In the genomic region with DNA sequence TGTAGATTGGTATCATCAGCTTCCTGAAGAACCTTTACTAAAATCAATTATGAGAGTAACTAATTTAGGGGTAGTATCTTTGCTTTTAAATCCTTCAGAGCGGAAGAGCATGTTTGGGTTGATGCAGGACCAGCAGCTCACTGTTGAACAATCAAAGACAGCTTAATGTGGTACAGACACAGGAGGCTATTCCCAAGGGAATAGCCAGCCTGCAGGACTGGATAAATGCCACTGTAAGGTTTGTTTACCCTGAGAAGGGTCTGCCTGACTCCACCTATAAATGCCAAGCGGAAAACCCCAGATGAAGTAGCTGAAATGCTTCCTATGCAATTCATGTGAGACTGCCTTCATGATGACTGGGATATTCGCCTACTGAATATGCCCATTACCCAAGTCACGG, we compare ENCODE assay signal across 22 cellular contexts. TPM values are rescaled to one million over a fixed set of nuclear protein-coding genes. Genes with fewer than 3 reads are reported as not detected.
A peak's percentile ranks its signal among the peaks of the same experiment; 100 is the strongest.
DNase-seq lines count a peak whose midpoint lies in the region; ATAC-seq and TF ChIP-seq lines count a peak whose summit lies in the region.
"Had no signal": no experiment of that assay in that cellular context is flagged by ENCODE, and none has a peak within 500 bp of the region (broad histone marks: within the 10 kb centered on the region; RNA-seq: fewer than 3 reads in every experiment).

No MANE protein-coding gene starts in this region.

- peaks cover 9% of the 10 kb centered on the region for H3K4me1 ChIP-seq in mesendoderm (ENCODE audit: control insufficient read depth, low read depth, low read length)
- H3K4me1 ChIP-seq in mammary epithelial cell (ENCODE audit: insufficient read depth, low read length): peaks cover 23% of the 10 kb centered on the region

- H3K79me1 ChIP-seq in mesendoderm (ENCODE audit: low read length): no peaks in the 10 kb centered on the region

- H3K36me3 ChIP-seq in mesendoderm (ENCODE audit: control insufficient read depth, insufficient read depth, low read length) (no peaks in the 10 kb centered on the region), mammary epithelial cell (ENCODE audit: insufficient read depth, low read length) (no peaks in the 10 kb centered on the region)
- H3K36me3 ChIP-seq: MG63 had no signal

- H3K9me3 ChIP-seq in mammary epithelial cell (replicated peaks; ENCODE audit: insufficient read depth, low read length): peaks cover 4% of the 10 kb centered on the region
- H3K9me3 ChIP-seq: MG63, SK-N-SH had no signal

- dilution Hi-C loops in mammary epithelial cell (cut with HindIII; ENCODE audit: low sequenced_read_pairs): no loop called here

- H3K56ac ChIP-seq in mesendoderm (ENCODE audit: low read length): no peak overlapping the region

- no peak overlapping the region for H2BK120ac ChIP-seq in mesendoderm (ENCODE audit: low read depth, low read length)

- intact Hi-C loops in mammary epithelial cell (cut with micrococcal nuclease): no loop called here

- H3K18ac ChIP-seq in mesendoderm (ENCODE audit: low read length): no peak overlapping the region

- H3K9ac ChIP-seq in mesendoderm (ENCODE audit: low read length): no peak overlapping the region
- H3K9ac ChIP-seq in mammary epithelial cell (ENCODE audit: insufficient read depth, low read length): no peak overlapping the region
- H3K9ac ChIP-seq: SK-N-SH had no signal

- no peak overlapping the region for H2BK5ac ChIP-seq in mesendoderm (ENCODE audit: low read length)

- H4K8ac ChIP-seq in mesendoderm (ENCODE audit: low read depth, low read length): no peak overlapping the region

- no peak overlapping the region for H3K4ac ChIP-seq in mesendoderm (ENCODE audit: low read depth, low read length)

- no peak overlapping the region for H3K27ac ChIP-seq in mesendoderm (ENCODE audit: low read depth, low read length)
- H3K27ac ChIP-seq in mammary epithelial cell (ENCODE audit: insufficient read depth, low read depth, low read length): no peak overlapping the region

- H4K20me1 ChIP-seq in mammary epithelial cell (ENCODE audit: insufficient read depth, low read length): no peaks in the 10 kb centered on the region

- no CpG with 5 or more reads among the region's 4 CpGs for WGBS in mesendoderm (ENCODE audit: extremely low coverage, insufficient coverage, low lambda C conversion rate)
- 100% methylated on average over 4 of the region's 4 CpGs for WGBS in mammary epithelial cell (ENCODE audit: low coverage, missing lambda C conversion rate)

- no peak overlapping the region for H4K5ac ChIP-seq in mesendoderm (ENCODE audit: low read length)

- TF ChIP-seq CTCF in mammary epithelial cell (conservative IDR thresholded peaks at IDR 0.05 in 1 of 2, IDR thresholded peaks at IDR 0.05 in 1 of 2; ENCODE audit: extremely low read depth in 1 of 2, insufficient read depth in 1 of 2, low read depth in 1 of 2, low read length in 2 of 2): no peak

- no peak overlapping the region for H2BK15ac ChIP-seq in mesendoderm (replicated peaks; ENCODE audit: low read depth)

- H3K23ac ChIP-seq in mesendoderm (ENCODE audit: low read length): no peak overlapping the region

- ATAC-seq in GM21515 (IDR thresholded peaks at IDR 0.05; ENCODE audit: unreplicated experiment): no peak
- ATAC-seq: T-cell had no signal

- no peak overlapping the region for H3K4me3 ChIP-seq in mesendoderm (ENCODE audit: low read length)
- no peak overlapping the region for H3K4me3 ChIP-seq in mammary epithelial cell (replicated peaks in 1 of 3; ENCODE audit: insufficient read depth in 1 of 3, low read depth in 2 of 3, low read length in 3 of 3)
- H3K4me3 ChIP-seq: MG63 had no signal

- H2AFZ ChIP-seq in mammary epithelial cell (ENCODE audit: low read depth, low read length): no peak overlapping the region

- DNase-seq in NCI-H2107 treated with DMSO at 0.1 percent for 48 hours (lab: John Stamatoyannopoulos, UW; ENCODE audit: unreplicated experiment) (peak; percentile 50), NCI-H2107 (lab: John Stamatoyannopoulos, UW) (no peak), H4 (ENCODE audit: low spot score) (peak; percentile 4), NCI-H69 (lab: John Stamatoyannopoulos, UW) (peak; percentile 51), mesendoderm (peak; percentile 22), mammary epithelial cell (no peak)
- DNase-seq in stimulated activated CD8-positive, alpha-beta memory T cell treated with anti-CD3 and anti-CD28 coated beads, Interleukin-4, amount 100 ng/mL, for 48 hours: no peak
- DNase-seq: 8988T; CD4-positive, alpha-beta memory T cell; DMS79; H9; Karpas-422; MG63; NCI-H1048; NCI-H1694 treated with DMSO at 0.1 percent for 48 hours; NCI-H524 treated with DMSO at 0.1 percent for 48 hours; OCI-M1; SHP77; SK-N-SH; T-cell had no signal

- no TSS peak for BruUV-seq in mammary epithelial cell (replicated peaks; lab: Mats Ljungman, UMichigan)

- no peak overlapping the region for H2AK5ac ChIP-seq in mesendoderm (ENCODE audit: low read length)

- H3K4me2 ChIP-seq in mesendoderm (ENCODE audit: low read length) (no peak overlapping the region), mammary epithelial cell (ENCODE audit: insufficient read depth, low read depth, low read length) (no peak overlapping the region)
- H3K4me2 ChIP-seq: SK-N-SH had no signal

- no peaks in the 10 kb centered on the region for H3K79me2 ChIP-seq in mesendoderm (ENCODE audit: control insufficient read depth, insufficient read depth, low read length)
- H3K79me2 ChIP-seq in mammary epithelial cell (ENCODE audit: insufficient read depth, low read length): no peaks in the 10 kb centered on the region

- CTCF ChIA-PET in mammary epithelial cell (lab: Charles Lee; ENCODE audit: low non-redundant PET): no interaction called here

- no peaks in the 10 kb centered on the region for H3K27me3 ChIP-seq in mesendoderm (ENCODE audit: insufficient read depth, low read length, poor library complexity)
- H3K27me3 ChIP-seq in mammary epithelial cell (ENCODE audit: insufficient read depth, low read length): no peaks in the 10 kb centered on the region
- H3K27me3 ChIP-seq: MG63 had no signal

- in situ Hi-C loops in mammary epithelial cell (cut with MboI; ENCODE audit: low sequenced_read_pairs in 2 of 2): no loop called here

RNA-seq across cellular contexts. Expression of gene STAC, which starts 16.0 kb away (rescaled TPM):
- total RNA-seq in H4 (2014; rRNA removed; shearing (Covaris generic)): 4.4 and 5.2 TPM in 2 replicates
- 11.0 TPM for polyA plus RNA-seq in mesendoderm (2013, experiment 1 of 2)
- polyA plus RNA-seq in mesendoderm (2013, experiment 2 of 2): 11.4 TPM
- total RNA-seq in mammary epithelial cell: 10 to 100 TPM; 19.3 to 25.3 TPM
- polyA plus RNA-seq in mammary epithelial cell: 17.6 TPM
- polyA minus RNA-seq in mammary epithelial cell: 27.8 TPM
- total RNA-seq: CD4-positive, alpha-beta memory T cell had no signal
- polyA plus RNA-seq: CD4-positive, alpha-beta memory T cell; IgD-negative memory B cell had no signal

Comparison
In these comparisons a context has a peak if more than half of its experiments do, and no peak if none do; other contexts are left out.
1. DNase-seq: peak in NCI-H2107 treated with DMSO at 0.1 percent for 48 hours (single experiment), H4 (single experiment), NCI-H69 (single experiment) and mesendoderm (single experiment); none in NCI-H2107 (single experiment), mammary epithelial cell (single experiment) and stimulated activated CD8-positive, alpha-beta memory T cell treated with anti-CD3 and anti-CD28 coated beads, Interleukin-4, amount 100 ng/mL, for 48 hours (single experiment).